Comparison of ENCODE assay signal across 27 cellular contexts in the genomic region with DNA sequence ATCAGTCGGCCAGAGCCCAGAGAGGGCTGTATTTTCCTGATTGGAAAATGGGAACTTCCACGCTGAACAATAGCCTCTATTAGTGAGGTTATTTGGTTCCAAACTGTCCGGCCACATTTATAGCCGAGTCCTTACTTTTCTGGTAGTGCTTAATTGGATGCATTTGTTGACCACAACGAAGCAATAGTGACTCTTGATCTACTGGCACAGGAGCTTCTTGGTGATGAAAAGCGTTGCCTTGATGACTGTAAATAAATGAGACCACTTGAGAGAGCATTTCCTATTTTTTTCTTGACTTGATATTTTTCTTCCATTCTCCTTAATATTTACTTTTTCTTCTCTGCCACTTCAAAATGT. TPM values are rescaled to one million over a fixed set of nuclear protein-coding genes. Genes with fewer than 3 reads are reported as not detected.
A peak's percentile ranks its signal among the peaks of the same experiment; 100 is the strongest.
DNase-seq lines count a peak whose midpoint lies in the region; ATAC-seq, FAIRE-seq and TF ChIP-seq lines count a peak whose summit lies in the region.
"Had no signal": no experiment of that assay in that cellular context is flagged by ENCODE, and none has a peak within 500 bp of the region (broad histone marks: within the 10 kb centered on the region; RNA-seq: fewer than 3 reads in every experiment).

No MANE protein-coding gene starts in this region.

- no peaks in the 10 kb centered on the region for H3K36me3 Mint-ChIP-seq in nephron progenitor cell (ENCODE audit: low read depth)

- peak overlapping the region; percentile 82 to 95 for H3K4me2 ChIP-seq in H1 (ENCODE audit: insufficient read depth in 1 of 2, low read depth in 2 of 2, low read length in 2 of 2)

- 0 out of 2 replicates have a peak overlapping the region, but pooled peaks have one; percentile 8 for H2BK20ac ChIP-seq in H1 (ENCODE audit: low read length)

- H3K27ac ChIP-seq in H1 (ENCODE audit: low read depth, low read length) = no peak overlapping the region
- H3K27ac ChIP-seq: right atrium auricular region, SK-N-MC, transverse colon had no signal

- peak overlapping the region; percentile 12 for H2BK120ac ChIP-seq in H1 (replicated peaks; ENCODE audit: low read depth, low read length)

- H3K23ac ChIP-seq in H1 (ENCODE audit: insufficient read length) = no peak overlapping the region

- H2AK5ac ChIP-seq in H1 (ENCODE audit: low read depth, low read length) = no peak overlapping the region

- H3K9me3 ChIP-seq in H1 (ENCODE audit: insufficient read depth in 2 of 2, low read depth in 1 of 2, low read length in 1 of 2) = no peaks in the 10 kb centered on the region
- H3K9me3 ChIP-seq: BE2C, right atrium auricular region, transverse colon had no signal

- CTCF ChIA-PET in H1 (lab: Charles Lee; ENCODE audit: partially characterized antibody) = interaction anchor here (0.6 to 5.9 kb wide), 7 partner anchors 9 to 57 kb away, joined by 3 to 48 read pairs (median 5); no protein-coding TSS in a partner anchor

- TF ChIP-seq EP300 in H1 (IDR thresholded peaks at IDR 0.05; ENCODE audit: borderline replicate concordance in 1 of 2, low read depth in 2 of 2, low read length in 2 of 2) = no peak

- peaks cover 19 to 67% (median 49%) of the 10 kb centered on the region in 4 experiments for H3K27me3 ChIP-seq in H1 (replicated peaks in 1 of 4; ENCODE audit: control insufficient read depth in 3 of 4, extremely low read depth in 1 of 4, insufficient read depth in 3 of 4, low read length in 3 of 4)

- H3K4me1 ChIP-seq in H1 (replicated peaks in 1 of 4; ENCODE audit: control insufficient read depth in 3 of 4, insufficient read depth in 4 of 4, low read length in 3 of 4) = peaks cover 10 to 28% (median 20%) of the 10 kb centered on the region in 4 experiments; a peak in 6 of 7 replicates
- H3K4me1 ChIP-seq: BE2C had no signal

- H3K9me3 Mint-ChIP-seq in nephron progenitor cell = no peaks in the 10 kb centered on the region

- H3K4me3 ChIP-seq in H1 (ENCODE audit: extremely low read depth in 1 of 4, insufficient read depth in 2 of 4, low read depth in 3 of 4, low read length in 4 of 4) = peak overlapping the region; percentile 43 to 58 (median 48); a peak in 6 of 8 replicates
- H3K4me3 ChIP-seq: right atrium auricular region, SK-N-MC had no signal

- FAIRE-seq in H1 (lab: Jason Lieb, UNC) = peak; percentile 71
- FAIRE-seq: GM19239 had no signal

- H4K20me1 ChIP-seq in H1 (replicated peaks in 1 of 2; ENCODE audit: control insufficient read depth in 1 of 2, insufficient read depth in 2 of 2, low read length in 2 of 2) = no peaks in the 10 kb centered on the region

- no peak for TF ChIP-seq POLR2A in H1 (IDR thresholded peaks at IDR 0.05; ENCODE audit: control extremely low read depth in 1 of 2, low read depth in 2 of 2, low read length in 2 of 2)

- no peak for ATAC-seq in GM18519 (IDR thresholded peaks at IDR 0.05; ENCODE audit: low FRiP score, unreplicated experiment)
- ATAC-seq: stimulated activated naive CD8-positive, alpha-beta T cell treated with anti-CD3 and anti-CD28 coated beads, Interleukin-15, amount 100 ng/mL, for 72 hours had no signal

- no peak overlapping the region for H3K4ac ChIP-seq in H1 (replicated peaks; ENCODE audit: insufficient read length, low read depth, low read length)

- H3K9ac ChIP-seq in H1 (replicated peaks in 1 of 4; ENCODE audit: extremely low read depth in 1 of 4, low read depth in 3 of 4, low read length in 3 of 4) = no peak overlapping the region

- H4K91ac ChIP-seq in H1 (replicated peaks; ENCODE audit: insufficient read length, low read length) = no peak overlapping the region

- no peaks in the 10 kb centered on the region for H3K79me2 ChIP-seq in H1 (ENCODE audit: control insufficient read depth in 1 of 2, insufficient read depth in 2 of 2, low read length in 2 of 2)

- 1% methylated on average over 6 of the region's 6 CpGs; no CpG with 5 or more reads in 1 of the 2 experiments for WGBS in H1 (ENCODE audit: extremely low coverage in 1 of 2, insufficient coverage in 1 of 2, insufficient read length in 1 of 2, insufficient replicate concordance in 2 of 2, low coverage in 1 of 2, low lambda C conversion rate in 2 of 2, missing lambda C conversion rate in 1 of 2), 2 experiments

- TF ChIP-seq RAD21 in H1 (IDR thresholded peaks at IDR 0.05 in 1 of 2, conservative IDR thresholded peaks at IDR 0.05 in 1 of 2; ENCODE audit: low read depth in 2 of 2, low read length in 2 of 2) = no peak

- H3K79me1 ChIP-seq in H1 (ENCODE audit: low read depth, low read length) = no peaks in the 10 kb centered on the region

- no peak overlapping the region for H2AFZ ChIP-seq in H1 (ENCODE audit: low read length)

- DNase-seq in NCI-H748 (lab: John Stamatoyannopoulos, UW; ENCODE audit: unreplicated experiment) (peak; percentile 39), NCI-H748 treated with DMSO at 0.1 percent for 48 hours (lab: John Stamatoyannopoulos, UW) (no peak), NCI-H2081 treated with DMSO at 0.1 percent for 48 hours (lab: John Stamatoyannopoulos, UW) (peak; percentile 41), H1 (ENCODE audit: low read depth in 1 of 2, low spot score in 2 of 2) (no peak), nephron progenitor cell (no peak), NCI-H1436 treated with DMSO at 0.1 percent for 48 hours (lab: John Stamatoyannopoulos, UW) (no peak), globus pallidus (ENCODE audit: low spot score) (no peak)
- DNase-seq: 8988T; activated CD4-positive, alpha-beta T cell treated with anti-CD3 and anti-CD28 coated beads, Interleukin-2, amount 50 U/mL, for 48 hours; activated gamma-delta T cell treated with Interleukin-2 at 50 U/mL for 16 hours; anterior cingulate cortex; BE2C; central memory CD4-positive, alpha-beta T cell; hypothalamus; NCI-H1105; RPMI8226; stimulated activated naive CD8-positive, alpha-beta T cell treated with anti-CD3 and anti-CD28 coated beads, Interleukin-15, amount 100 ng/mL, for 72 hours; transverse colon had no signal

- H3K27me3 Mint-ChIP-seq in nephron progenitor cell (ENCODE audit: low read depth, poor library complexity) = peaks cover 98% of the 10 kb centered on the region

- no peak overlapping the region for H4K5ac ChIP-seq in H1 (ENCODE audit: insufficient read length, low read depth, low read length)

- H2BK12ac ChIP-seq in H1 (ENCODE audit: low read depth, low read length) = no peak overlapping the region

- peaks cover 61% of the 10 kb centered on the region for H3K4me1 Mint-ChIP-seq in nephron progenitor cell

- H3K4me3 Mint-ChIP-seq in nephron progenitor cell = peak overlapping the region; percentile 78

- peaks cover 16% of the 10 kb centered on the region for H3K23me2 ChIP-seq in H1 (ENCODE audit: low read depth, low read length)

- H2BK15ac ChIP-seq in H1 (ENCODE audit: low read length) = no peak overlapping the region

- H4K8ac ChIP-seq in H1 (ENCODE audit: extremely low read depth, insufficient read depth, low read length) = no peak overlapping the region

- H2BK5ac ChIP-seq in H1 (ENCODE audit: low read depth, low read length) = no peak overlapping the region

- no peak overlapping the region for H3K14ac ChIP-seq in H1 (ENCODE audit: insufficient read length)

- H3K56ac ChIP-seq in H1 (replicated peaks; ENCODE audit: insufficient read length, low read depth, low read length) = no peak overlapping the region

- no peak overlapping the region for H3K18ac ChIP-seq in H1 (ENCODE audit: extremely low read depth, low read length)

- no peak for TF ChIP-seq CTCF in H1 (IDR thresholded peaks at IDR 0.05; ENCODE audit: control extremely low read depth in 1 of 3, insufficient read depth in 1 of 3, low read depth in 1 of 3, low read length in 3 of 3)
- no peak for TF ChIP-seq CTCF in nephron progenitor cell (IDR thresholded peaks at IDR 0.05)

- no peak overlapping the region for H3K27ac Mint-ChIP-seq in nephron progenitor cell

- H3K36me3 ChIP-seq in H1 (ENCODE audit: control insufficient read depth in 2 of 4, insufficient read depth in 4 of 4, low read length in 3 of 4) = no peaks in the 10 kb centered on the region
- H3K36me3 ChIP-seq: BE2C, right atrium auricular region, transverse colon had no signal

- POLR2A ChIA-PET in H1 (lab: Charles Lee; ENCODE audit: partially characterized antibody) = interaction anchor here (1.1 to 16.7 kb wide), 2 partner anchors 10 to 32 kb away, joined by 3 to 192 read pairs; a partner anchor contains a TSS

TF ChIP-seq in H1, 55 proteins besides CTCF, POLR2A, EP300 and RAD21:
- no peak for TF ChIP-seq SRF (IDR thresholded peaks at IDR 0.05; ENCODE audit: low read depth, low read length)
- 0 out of 2 replicates have a peak, but pooled peaks have one; percentile 25 for TF ChIP-seq SP1 (IDR thresholded peaks at IDR 0.05; ENCODE audit: low read depth, low read length)

RNA-seq across cellular contexts. Expression of a gene that starts 4.8 kb away (rescaled TPM):
- total RNA-seq in H1 (2021; fragmentation: NEBNext Ultra II Directional; extraction: Animal tissue kit (Norgen Biotek cat#: 25700)) = 10.6 and 12.0 TPM in 2 replicates
- 11.3 and 13.5 TPM in 2 replicates for polyA plus RNA-seq in H1 (2011; rRNA removed)
- polyA plus RNA-seq in H1 (2011; cell fraction: cytosol; rRNA removed) = 7.9 TPM
- polyA plus RNA-seq in H1 (2011; cell fraction: nucleus; rRNA removed) = 11.6 TPM
- 6.5 to 9.0 TPM (median 6.8 TPM) in 4 replicates for polyA plus RNA-seq in H1 (2012, experiment 1 of 2)
- 4.7 TPM for polyA plus RNA-seq in H1 (2012, experiment 2 of 2)
- 3.4 TPM for polyA plus RNA-seq in H1 (2013, experiment 1 of 2)
- 2.8 TPM for polyA plus RNA-seq in H1 (2013, experiment 2 of 2)
- polyA minus RNA-seq in H1 (2011; rRNA and poly(A)+ RNA removed) = 3.4 and 3.8 TPM in 2 replicates
- 9.6 TPM for polyA minus RNA-seq in H1 (2011; cell fraction: cytosol; rRNA and poly(A)+ RNA removed)
- 9.8 TPM for polyA minus RNA-seq in H1 (2011; cell fraction: nucleus; rRNA and poly(A)+ RNA removed)
- total RNA-seq: dermis microvascular lymphatic vessel endothelial cell, epithelial cell of proximal tubule, fibroblast of villous mesenchyme, myocyte, osteoblast, right atrium auricular region, transverse colon had no signal

Comparison
In these comparisons a context has a peak if more than half of its experiments do, and no peak if none do; other contexts are left out.
1. DNase-seq: peak in NCI-H748 (single experiment) and NCI-H2081 treated with DMSO at 0.1 percent for 48 hours (single experiment); none in NCI-H748 treated with DMSO at 0.1 percent for 48 hours (single experiment), H1 (0 of 2), nephron progenitor cell (single experiment), NCI-H1436 treated with DMSO at 0.1 percent for 48 hours (single experiment) and globus pallidus (single experiment).